Comparison of ENCODE assay signal across 31 cellular contexts in genomic region chr2:238269741-238270140, GRCh38.
"Had no signal": no experiment of that assay in that cellular context is flagged by ENCODE, and none has a peak within 500 bp of the region (broad histone marks: within the 10 kb centered on the region; RNA-seq: fewer than 3 reads in every experiment).

No MANE protein-coding gene starts in this region.

- H3K9ac ChIP-seq: KMS-11 had no signal

- DNase-seq: activated CD4-positive, alpha-beta T cell treated with anti-CD3 and anti-CD28 coated beads for 1 hour; activated CD4-positive, alpha-beta T cell treated with anti-CD3 and anti-CD28 coated beads for 48 hours; activated CD4-positive, CD25-positive, alpha-beta regulatory T cell; activated CD8-positive, alpha-beta T cell treated with anti-CD3 and anti-CD28 coated beads, Interleukin-2, amount 10 ng/mL, durations not matched to agents 7 days and 5 days; activated gamma-delta T cell; activated naive CD4-positive, alpha-beta T cell treated with Interleukin-2 at 50 U/mL for 16 hours; activated naive CD8-positive, alpha-beta T cell treated with anti-CD3 and anti-CD28 coated beads, Interleukin-2, amount 10 ng/mL, durations not matched to agents 7 days and 5 days; activated T-cell treated with anti-CD3 and anti-CD28 coated beads, Interleukin-2, amount 50 U/mL, for 24 hours; amygdala; NCI-H1092 treated with DMSO at 0.1 percent for 48 hours; NCI-H1417; NCI-H146; NCI-H187; NCI-H2029 treated with DMSO at 0.1 percent for 48 hours; NCI-H2107; NCI-H2171; NCI-H510A; NCI-H526; NCI-H748 treated with DMSO at 0.1 percent for 48 hours; NK-92 treated with Interleukin-12 subunit alpha and Interleukin-12 subunit beta, amount 100 ng/mL, for 24 hours; PC-3; Peyer's patch; RPMI8226; SW 1271; T-helper 1 cell; T1000; WERI-Rb-1 had no signal

- H3K4me3 Mint-ChIP-seq: activated CD8-positive, alpha-beta T cell treated with anti-CD3 and anti-CD28 coated beads, Interleukin-2, amount 10 ng/mL, durations not matched to agents 7 days and 5 days; activated naive CD4-positive, alpha-beta T cell treated with anti-CD3 and anti-CD28 coated beads, Interleukin-2, amount 50 U/mL, for 24 hours; activated naive CD8-positive, alpha-beta T cell treated with anti-CD3 and anti-CD28 coated beads, Interleukin-2, amount 10 ng/mL, durations not matched to agents 7 days and 5 days; activated T-cell treated with anti-CD3 and anti-CD28 coated beads, Interleukin-2, amount 50 U/mL, for 24 hours had no signal

- H3K27ac Mint-ChIP-seq: activated CD8-positive, alpha-beta T cell treated with anti-CD3 and anti-CD28 coated beads, Interleukin-2, amount 10 ng/mL, durations not matched to agents 7 days and 5 days; activated naive CD4-positive, alpha-beta T cell treated with anti-CD3 and anti-CD28 coated beads, Interleukin-2, amount 50 U/mL, for 24 hours; activated naive CD8-positive, alpha-beta T cell treated with anti-CD3 and anti-CD28 coated beads, Interleukin-2, amount 10 ng/mL, durations not matched to agents 7 days and 5 days; activated T-cell treated with anti-CD3 and anti-CD28 coated beads, Interleukin-2, amount 50 U/mL, for 24 hours; activated T-helper 2 cell treated with anti-CD3 and anti-CD28 coated beads, Interferon-gamma antibody, Interleukin-2, Interleukin-4, amounts not matched to agents 10 μg/mL and 5 μg/mL and 100 μg/mL, durations not matched to agents 14 hours and 24 hours and 36 hours had no signal

- H3K27me3 Mint-ChIP-seq: activated naive CD4-positive, alpha-beta T cell treated with anti-CD3 and anti-CD28 coated beads, Interleukin-2, amount 50 U/mL, for 24 hours; activated naive CD8-positive, alpha-beta T cell treated with anti-CD3 and anti-CD28 coated beads, Interleukin-2, amount 10 ng/mL, durations not matched to agents 7 days and 5 days; activated T-cell treated with anti-CD3 and anti-CD28 coated beads, Interleukin-2, amount 50 U/mL, for 24 hours had no signal

- ATAC-seq: activated CD8-positive, alpha-beta T cell treated with anti-CD3 and anti-CD28 coated beads, Interleukin-2, amount 10 ng/mL, durations not matched to agents 7 days and 5 days; PC-3 had no signal

- H3K4me2 ChIP-seq: KMS-11 had no signal

- H3K4me1 ChIP-seq: ascending aorta had no signal

- H3K4me1 Mint-ChIP-seq: activated naive CD4-positive, alpha-beta T cell treated with anti-CD3 and anti-CD28 coated beads, Interleukin-2, amount 50 U/mL, for 24 hours had no signal

- H3K9me3 Mint-ChIP-seq: activated naive CD4-positive, alpha-beta T cell treated with anti-CD3 and anti-CD28 coated beads, Interleukin-2, amount 50 U/mL, for 24 hours; activated naive CD8-positive, alpha-beta T cell treated with anti-CD3 and anti-CD28 coated beads, Interleukin-2, amount 10 ng/mL, durations not matched to agents 7 days and 5 days; activated T-cell treated with anti-CD3 and anti-CD28 coated beads, Interleukin-2, amount 50 U/mL, for 24 hours; activated T-helper 2 cell treated with anti-CD3 and anti-CD28 coated beads, Interferon-gamma antibody, Interleukin-2, Interleukin-4, amounts not matched to agents 10 μg/mL and 5 μg/mL and 100 μg/mL, durations not matched to agents 14 hours and 24 hours and 36 hours had no signal

- H3K27ac ChIP-seq: ascending aorta, KMS-11, Peyer's patch, WERI-Rb-1 had no signal

- H3K9me3 ChIP-seq: ascending aorta, Peyer's patch had no signal

- H3K27me3 ChIP-seq: ascending aorta, Peyer's patch had no signal

- H3K4me3 ChIP-seq: ascending aorta, Peyer's patch had no signal
